Comparison of ENCODE assay signal across 20 cellular contexts in genomic region chr4:53830511-53830910, GRCh38.
"Had no signal": no experiment of that assay in that cellular context is flagged by ENCODE, and none has a peak within 500 bp of the region (broad histone marks: within the 10 kb centered on the region; RNA-seq: fewer than 3 reads in every experiment).

No MANE protein-coding gene starts in this region.

- H3K4me1 Mint-ChIP-seq: activated naive CD8-positive, alpha-beta T cell treated with anti-CD3 and anti-CD28 coated beads, Interleukin-2, amount 10 ng/mL, durations not matched to agents 7 days and 5 days; mesothelial cell of epicardium; nephron had no signal

- H3K4me3 Mint-ChIP-seq: activated naive CD4-positive, alpha-beta T cell treated with anti-CD3 and anti-CD28 coated beads for 36 hours; activated naive CD8-positive, alpha-beta T cell treated with anti-CD3 and anti-CD28 coated beads, Interleukin-2, amount 10 ng/mL, durations not matched to agents 7 days and 5 days; activated T-cell treated with anti-CD3 and anti-CD28 coated beads, Interleukin-2, amount 50 U/mL, for 72 hours; mesothelial cell of epicardium; nephron; T-helper 1 cell treated with Interleukin-12 subunit alpha and Interleukin-12 subunit beta and Interleukin-4 antibody, amounts not matched to agents 30 μg/mL and 1 μg/mL, for 36 hours had no signal

- H3K27ac Mint-ChIP-seq: activated naive CD4-positive, alpha-beta T cell treated with anti-CD3 and anti-CD28 coated beads for 36 hours; activated naive CD8-positive, alpha-beta T cell treated with anti-CD3 and anti-CD28 coated beads, Interleukin-2, amount 10 ng/mL, durations not matched to agents 7 days and 5 days; activated T-cell treated with anti-CD3 and anti-CD28 coated beads, Interleukin-2, amount 50 U/mL, for 72 hours; mesothelial cell of epicardium; nephron; T-helper 1 cell treated with Interleukin-12 subunit alpha and Interleukin-12 subunit beta and Interleukin-4 antibody, amounts not matched to agents 30 μg/mL and 1 μg/mL, for 36 hours had no signal

- ATAC-seq: activated T-cell treated with anti-CD3 and anti-CD28 coated beads, Interleukin-2, amount 50 U/mL, for 72 hours; left lung; stimulated activated naive CD8-positive, alpha-beta T cell treated with anti-CD3 and anti-CD28 coated beads, Interleukin-15, Interleukin-2, amounts not matched to agents 100 U/mL and 50 U/mL, for 24 hours; upper lobe of right lung had no signal

- H3K36me3 Mint-ChIP-seq: activated naive CD8-positive, alpha-beta T cell treated with anti-CD3 and anti-CD28 coated beads, Interleukin-2, amount 10 ng/mL, durations not matched to agents 7 days and 5 days; mesothelial cell of epicardium had no signal

- DNase-seq: activated CD4-positive, alpha-beta T cell treated with anti-CD3 and anti-CD28 coated beads for 4 hours; activated CD4-positive, alpha-beta T cell treated with anti-CD3 and anti-CD28 coated beads, Interleukin-2, amount 50 U/mL, for 48 hours; activated CD4-positive, CD25-positive, alpha-beta regulatory T cell; activated effector memory CD4-positive, alpha-beta T cell treated with Interleukin-2 at 50 U/mL for 16 hours; activated naive CD4-positive, alpha-beta T cell treated with anti-CD3 and anti-CD28 coated beads for 36 hours; activated naive CD8-positive, alpha-beta T cell treated with anti-CD3 and anti-CD28 coated beads, Interleukin-2, amount 10 ng/mL, durations not matched to agents 7 days and 5 days; activated T-cell treated with anti-CD3 and anti-CD28 coated beads, Interleukin-2, amount 50 U/mL, for 72 hours; amniotic stem cell; cerebellar nuclear complex; cortex of kidney; foreskin fibroblast; left lung; ovary; stimulated activated CD4-positive, alpha-beta T cell treated with anti-CD3 and anti-CD28 coated beads, Interleukin-4, amount 100 ng/mL, for 4 hours; stimulated activated naive CD8-positive, alpha-beta T cell treated with anti-CD3 and anti-CD28 coated beads, Interleukin-15, Interleukin-2, amounts not matched to agents 100 U/mL and 50 U/mL, for 24 hours; thyroid gland; upper lobe of right lung had no signal
